In genomic region chr5:417765-418559, GRCh38 we compare ENCODE assay signal across 22 cellular contexts. TPM values are rescaled to one million over a fixed set of nuclear protein-coding genes. Genes with fewer than 3 reads are reported as not detected.
DNase-seq lines count a peak whose midpoint lies in the region; ATAC-seq and TF ChIP-seq lines count a peak whose summit lies in the region.
"Had no signal": no experiment of that assay in that cellular context is flagged by ENCODE, and none has a peak within 500 bp of the region (broad histone marks: within the 10 kb centered on the region; RNA-seq: fewer than 3 reads in every experiment).

No MANE protein-coding gene starts in this region.

- DNase-seq in NCI-H2171 treated with DMSO at 0.1 percent for 48 hours (lab: John Stamatoyannopoulos, UW) (peak; percentile 21), NCI-H2171 (lab: John Stamatoyannopoulos, UW) (no peak), NB4 (ENCODE audit: low read depth) (no peak), osteocyte (ENCODE audit: extremely low spot score, unreplicated experiment) (no peak), OCI-M2 (lab: John Stamatoyannopoulos, UW; ENCODE audit: unreplicated experiment) (no peak)
- DNase-seq in activated T-cell treated with anti-CD3 and anti-CD28 coated beads, Interleukin-2, amount 50 U/mL, for 48 hours: no peak
- DNase-seq: 8988T; activated CD4-positive, CD25-positive, alpha-beta regulatory T cell; effector memory CD4-positive, alpha-beta T cell; heart right ventricle; left ventricle myocardium superior; NCI-H2227 treated with DMSO at 0.1 percent for 48 hours; NK-92 treated with Interleukin-12 subunit alpha and Interleukin-12 subunit beta, amount 100 ng/mL, for 24 hours; spleen had no signal

- H3K27me3 Mint-ChIP-seq in brain (no peaks in the 10 kb centered on the region), osteocyte (ENCODE audit: unreplicated experiment) (no peaks in the 10 kb centered on the region)
- H3K27me3 Mint-ChIP-seq: activated naive CD4-positive, alpha-beta T cell treated with anti-CD3 and anti-CD28 coated beads, Interleukin-2, amount 50 U/mL, for 24 hours had no signal

- no peak for TF ChIP-seq POLR2A in NB4 (IDR thresholded peaks at IDR 0.05; ENCODE audit: extremely low read depth, insufficient read length)

- H3K4me1 Mint-ChIP-seq in brain (peaks cover 56% of the 10 kb centered on the region), osteocyte (ENCODE audit: unreplicated experiment) (peaks cover 62% of the 10 kb centered on the region)
- H3K4me1 Mint-ChIP-seq: activated naive CD4-positive, alpha-beta T cell treated with anti-CD3 and anti-CD28 coated beads, Interleukin-2, amount 50 U/mL, for 24 hours had no signal

- TF ChIP-seq CTCF in NB4 (IDR thresholded peaks at IDR 0.05; ENCODE audit: low read depth, low read length): no peak
- no peak for TF ChIP-seq CTCF in brain (conservative IDR thresholded peaks at IDR 0.05)
- TF ChIP-seq CTCF in osteocyte (IDR thresholded peaks at IDR 0.05): no peak

- H3K4me3 Mint-ChIP-seq in brain (no peak overlapping the region), osteocyte (ENCODE audit: unreplicated experiment) (peak overlapping the region; percentile 18)
- H3K4me3 Mint-ChIP-seq: activated naive CD4-positive, alpha-beta T cell treated with anti-CD3 and anti-CD28 coated beads, Interleukin-2, amount 50 U/mL, for 24 hours; activated T-helper 1 cell treated with anti-CD3 and anti-CD28 coated beads, Interleukin-12 subunit alpha, Interleukin-12 subunit beta, Interleukin-2, Interleukin-4 antibody, amounts not matched to agents 30 ng/mL and 10 ng/mL and 1 ng/mL, durations not matched to agents 14 hours and 24 hours and 36 hours had no signal

- H3K36me3 Mint-ChIP-seq in brain (no peaks in the 10 kb centered on the region), osteocyte (ENCODE audit: unreplicated experiment) (peaks cover 16% of the 10 kb centered on the region)
- H3K36me3 Mint-ChIP-seq: activated naive CD4-positive, alpha-beta T cell treated with anti-CD3 and anti-CD28 coated beads, Interleukin-2, amount 50 U/mL, for 24 hours had no signal

- ATAC-seq in GM21381 (IDR thresholded peaks at IDR 0.05; ENCODE audit: unreplicated experiment): no peak
- ATAC-seq: HCT116, heart right ventricle, HepG2, left ventricle myocardium superior, SK-N-SH treated with all-trans-retinoic acid at 6 μM for 48 hours had no signal

- H3K9me3 Mint-ChIP-seq in brain: peaks cover 0 to 2% (median 0%) of the 10 kb centered on the region in 5 experiments
- H3K9me3 Mint-ChIP-seq in osteocyte (ENCODE audit: unreplicated experiment): no peaks in the 10 kb centered on the region
- H3K9me3 Mint-ChIP-seq: activated naive CD4-positive, alpha-beta T cell treated with anti-CD3 and anti-CD28 coated beads, Interleukin-2, amount 50 U/mL, for 24 hours; activated T-helper 1 cell treated with anti-CD3 and anti-CD28 coated beads, Interleukin-12 subunit alpha, Interleukin-12 subunit beta, Interleukin-2, Interleukin-4 antibody, amounts not matched to agents 30 ng/mL and 10 ng/mL and 1 ng/mL, durations not matched to agents 14 hours and 24 hours and 36 hours had no signal

- peak overlapping the region; percentile 48 to 90 (median 62) for H3K27ac Mint-ChIP-seq in brain
- peak overlapping the region; percentile 93 for H3K27ac Mint-ChIP-seq in osteocyte (ENCODE audit: unreplicated experiment)
- H3K27ac Mint-ChIP-seq: activated naive CD4-positive, alpha-beta T cell treated with anti-CD3 and anti-CD28 coated beads, Interleukin-2, amount 50 U/mL, for 24 hours; activated T-helper 1 cell treated with anti-CD3 and anti-CD28 coated beads, Interleukin-12 subunit alpha, Interleukin-12 subunit beta, Interleukin-2, Interleukin-4 antibody, amounts not matched to agents 30 ng/mL and 10 ng/mL and 1 ng/mL, durations not matched to agents 14 hours and 24 hours and 36 hours had no signal

- peak overlapping the region; percentile 4 for H3K4me3 ChIP-seq in NB4 (ENCODE audit: low read depth, low read length)
- H3K4me3 ChIP-seq: BLaER1, heart right ventricle, spleen had no signal

RNA-seq across cellular contexts. Expression of gene EXOC3, which starts 25.0 kb away (rescaled TPM):
- 69.2 TPM for polyA plus RNA-seq in brain (ENCODE audit: insufficient read depth, low read depth, low replicate concordance)
- total RNA-seq in osteocyte: 70.0 and 81.4 TPM in 2 replicates
